In genomic region chr9:9764821-9765220, GRCh38 we compare ENCODE assay signal across 26 cellular contexts.
DNase-seq lines count a peak whose midpoint lies in the region; ATAC-seq, FAIRE-seq and TF ChIP-seq lines count a peak whose summit lies in the region.
"Had no signal": no experiment of that assay in that cellular context is flagged by ENCODE, and none has a peak within 500 bp of the region (broad histone marks: within the 10 kb centered on the region; RNA-seq: fewer than 3 reads in every experiment).

No MANE protein-coding gene starts in this region.

- intact Hi-C loops in tibial artery (cut with DNase I; ENCODE audit: low total_unique reads) = no loop called here
- intact Hi-C loops in cardiac septum (cut with DNase I) = no loop called here

- H3K27ac ChIP-seq in tibial artery = peak overlapping the region; percentile 41 to 66
- H3K27ac ChIP-seq: 22Rv1, C4-2B, HL-60, KMS-11, Peyer's patch, SK-N-MC had no signal

- DNase-seq in NCI-H1092 treated with DMSO at 0.1 percent for 48 hours (lab: John Stamatoyannopoulos, UW) = peak; percentile 17
- DNase-seq in NCI-H1092 (lab: John Stamatoyannopoulos, UW) = no peak
- peak; percentile 8 for DNase-seq in bronchial epithelial cell (ENCODE audit: low read depth)
- peak; percentile 9 for DNase-seq in fibroblast of pulmonary artery (ENCODE audit: low read depth)
- no peak for DNase-seq in tibial artery
- DNase-seq in NCI-H1417 treated with DMSO at 0.1 percent for 48 hours (lab: John Stamatoyannopoulos, UW) = no peak
- no peak for DNase-seq in cardiac septum (ENCODE audit: low spot score)
- DNase-seq: Caco-2; CD8-positive, alpha-beta T cell; GOT3; HFFc6; MM.1S; NCI-H1048; NCI-H1436 treated with DMSO at 0.1 percent for 48 hours; NCI-H187 treated with DMSO at 0.1 percent for 48 hours; NCI-H526; Peyer's patch; SIG-M5 had no signal

- H3K36me3 ChIP-seq in bronchial epithelial cell (ENCODE audit: control insufficient read depth, insufficient read depth, low read length) (no peaks in the 10 kb centered on the region), tibial artery (no peaks in the 10 kb centered on the region)
- H3K36me3 ChIP-seq: HAP-1, Peyer's patch had no signal

- H3K4me1 ChIP-seq in tibial artery = peaks cover 0 to 14% (median 5%) of the 10 kb centered on the region in 4 donors
- H3K4me1 ChIP-seq: Caco-2, HAP-1, Peyer's patch had no signal

- no peak overlapping the region for H3K4me3 ChIP-seq in bronchial epithelial cell (ENCODE audit: low read depth, low read length)
- no peak overlapping the region for H3K4me3 ChIP-seq in fibroblast of pulmonary artery (replicated peaks; ENCODE audit: low read depth, low read length)
- H3K4me3 ChIP-seq in tibial artery = no peak overlapping the region
- H3K4me3 ChIP-seq: HAP-1, Peyer's patch, SK-N-MC had no signal

- H3K27me3 ChIP-seq in bronchial epithelial cell (ENCODE audit: control insufficient read depth, insufficient read depth, low read length) = no peaks in the 10 kb centered on the region
- no peaks in the 10 kb centered on the region for H3K27me3 ChIP-seq in tibial artery
- H3K27me3 ChIP-seq: Peyer's patch had no signal

- FAIRE-seq in bronchial epithelial cell (lab: Jason Lieb, UNC) = no peak
- FAIRE-seq: G401.6 had no signal

- peaks cover 0 to 5% (median 0%) of the 10 kb centered on the region in 3 donors for H3K9me3 ChIP-seq in tibial artery
- H3K9me3 ChIP-seq: Caco-2, HAP-1, Peyer's patch had no signal

- no peak for ATAC-seq in GM21737 (IDR thresholded peaks at IDR 0.05; ENCODE audit: unreplicated experiment)
- ATAC-seq: CD8-positive, alpha-beta T cell had no signal

- TF ChIP-seq CTCF in bronchial epithelial cell (IDR thresholded peaks at IDR 0.05; ENCODE audit: insufficient read depth, low read length, severe bottlenecking) = no peak
- TF ChIP-seq CTCF in fibroblast of pulmonary artery (IDR thresholded peaks at IDR 0.05; ENCODE audit: low read length, missing control alignments) = no peak
- no peak for TF ChIP-seq CTCF in tibial artery (IDR thresholded peaks at IDR 0.05)

Comparison
In these comparisons a context has a peak if more than half of its experiments do, and no peak if none do; other contexts are left out.
1. DNase-seq: peak in NCI-H1092 treated with DMSO at 0.1 percent for 48 hours (single experiment), bronchial epithelial cell (single experiment) and fibroblast of pulmonary artery (single experiment); none in NCI-H1092 (single experiment), tibial artery (0 of 2), NCI-H1417 treated with DMSO at 0.1 percent for 48 hours (single experiment) and cardiac septum (single experiment).